ENCODE assay signal across 1 cellular context in genomic region chr12:28192145-28192544, GRCh38.
TF ChIP-seq lines count a peak whose summit lies in the region.

No MANE protein-coding gene starts in this region.

TF ChIP-seq in K562, 482 proteins besides CTCF, POLR2A, EP300 and RAD21 (continued from another document and continues in another):
- TF ChIP-seq GATAD2A (IDR thresholded peaks at IDR 0.05) (no peak), HMGXB4 (CRISPR knock-in tag; IDR thresholded peaks at IDR 0.05) (no peak), ZNF239 (CRISPR knock-in tag; IDR thresholded peaks at IDR 0.05) (no peak), HNRNPK (IDR thresholded peaks at IDR 0.05; ENCODE audit: low read depth, low read length, poor library complexity, severe bottlenecking) (no peak), TRIM28 (IDR thresholded peaks at IDR 0.05) (no peak), GATA2 (CRISPR knock-in tag; IDR thresholded peaks at IDR 0.05) (peak; percentile 85), NFXL1 (CRISPR knock-in tag; IDR thresholded peaks at IDR 0.05) (no peak), ZNF212 (CRISPR knock-in tag; IDR thresholded peaks at IDR 0.05) (no peak), HDAC2 (IDR thresholded peaks at IDR 0.05) (peak; percentile 69), RREB1 (CRISPR knock-in tag; IDR thresholded peaks at IDR 0.05) (no peak), KDM1A (IDR thresholded peaks at IDR 0.05) (peak; percentile 88 to 92), ZNF655 (CRISPR knock-in tag; IDR thresholded peaks at IDR 0.05) (no peak), ZBTB9 (CRISPR knock-in tag; IDR thresholded peaks at IDR 0.05) (0 out of 2 replicates have a peak, but pooled peaks have one; percentile 63), CREB3 (tag; conservative IDR thresholded peaks at IDR 0.05; ENCODE audit: low read depth) (no peak), NFRKB (IDR thresholded peaks at IDR 0.05; ENCODE audit: low read depth) (no peak), PTBP1 (IDR thresholded peaks at IDR 0.05; ENCODE audit: low read depth, low read length) (no peak), USF1 (CRISPR knock-in tag; IDR thresholded peaks at IDR 0.05) (no peak), EGR1 (conservative IDR thresholded peaks at IDR 0.05) (peak; percentile 88), ZNF511 (CRISPR knock-in tag; IDR thresholded peaks at IDR 0.05) (no peak), KDM4B (IDR thresholded peaks at IDR 0.05; ENCODE audit: borderline replicate concordance in 2 of 2, low read depth in 1 of 2) (no peak), CUX1 (CRISPR knock-in tag; IDR thresholded peaks at IDR 0.05) (no peak), ZNF609 (CRISPR knock-in tag; IDR thresholded peaks at IDR 0.05; ENCODE audit: borderline replicate concordance) (no peak), PTRF (tag; IDR thresholded peaks at IDR 0.05) (no peak), SMAD1 (IDR thresholded peaks at IDR 0.05; ENCODE audit: low read depth, low read length, partially characterized antibody) (no peak), MBD2 (IDR thresholded peaks at IDR 0.05; ENCODE audit: borderline replicate concordance, low read depth) (peak; percentile 56; the same call in 1 of the 2 replicates), MECOM (CRISPR knock-in tag; IDR thresholded peaks at IDR 0.05) (peak; percentile 37; the same call in 1 of the 2 replicates), E2F5 (CRISPR knock-in tag; IDR thresholded peaks at IDR 0.05) (no peak), ZNF140 (CRISPR knock-in tag; IDR thresholded peaks at IDR 0.05) (no peak), ELF1 (tag; IDR thresholded peaks at IDR 0.05) (no peak), DDX20 (tag; IDR thresholded peaks at IDR 0.05; ENCODE audit: low read depth) (no peak), NFE2 (IDR thresholded peaks at IDR 0.05; ENCODE audit: low read depth) (no peak), KLF1 (tag; IDR thresholded peaks at IDR 0.05) (no peak)
